17 cellular contexts compared by ENCODE assay signal in the genomic region with DNA sequence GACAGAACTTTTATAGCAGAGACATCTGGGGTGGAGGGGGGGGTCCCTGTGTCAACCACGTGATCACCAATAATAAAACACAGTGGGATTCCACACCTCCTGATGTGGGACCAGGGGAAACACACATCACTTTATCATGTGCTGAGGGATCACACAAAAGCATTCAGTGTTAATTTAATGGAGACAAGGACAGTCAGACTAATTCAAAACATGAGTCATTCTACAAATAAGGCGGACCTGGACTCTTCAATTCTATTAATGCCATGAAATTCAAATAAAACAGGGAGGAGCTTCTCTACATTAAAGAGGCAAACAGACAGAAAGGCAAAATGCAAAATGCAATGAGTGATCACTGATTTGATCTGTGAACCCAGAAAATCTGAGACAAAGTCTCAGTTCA.
DNase-seq lines count a peak whose midpoint lies in the region; ATAC-seq, FAIRE-seq and TF ChIP-seq lines count a peak whose summit lies in the region.
"Had no signal": no experiment of that assay in that cellular context is flagged by ENCODE, and none has a peak within 500 bp of the region (broad histone marks: within the 10 kb centered on the region; RNA-seq: fewer than 3 reads in every experiment).

No MANE protein-coding gene starts in this region.

- no peak overlapping the region for H4K8ac ChIP-seq in H1 (ENCODE audit: extremely low read depth, insufficient read depth, low read length)

- FAIRE-seq in H1 (lab: Jason Lieb, UNC): no peak

- H2BK120ac ChIP-seq in H1 (replicated peaks; ENCODE audit: low read depth, low read length): no peak overlapping the region

- H3K27me3 ChIP-seq in H1 (replicated peaks in 1 of 4; ENCODE audit: control insufficient read depth in 3 of 4, extremely low read depth in 1 of 4, insufficient read depth in 3 of 4, low read length in 3 of 4): no peaks in the 10 kb centered on the region; a peak in 1 of 7 replicates

- no peak overlapping the region for H3K4me3 Mint-ChIP-seq in stimulated activated naive B cell treated with anti-CD40 and anti-IgM and Interleukin-4, amounts not matched to agents 10 μg/mL and 1 μg/mL and 100 μg/mL, for 72 hours
- H3K4me3 Mint-ChIP-seq: CD8-positive, alpha-beta memory T cell; H9 had no signal

- no peak overlapping the region for H2AK5ac ChIP-seq in H1 (ENCODE audit: low read depth, low read length)

- no peaks in the 10 kb centered on the region; the same call in 1 of the 2 replicates for H3K23me2 ChIP-seq in H1 (ENCODE audit: low read depth, low read length)

- H3K4me1 ChIP-seq in H1 (replicated peaks in 1 of 4; ENCODE audit: control insufficient read depth in 3 of 4, insufficient read depth in 4 of 4, low read length in 3 of 4): no peaks in the 10 kb centered on the region

- CTCF ChIA-PET in H1 (lab: Charles Lee; ENCODE audit: partially characterized antibody): interaction anchor here (1.1 to 1.8 kb wide), 3 partner anchors 10 to 44 kb away, joined by 3 to 8 read pairs (median 3); no protein-coding TSS in a partner anchor

- H2BK5ac ChIP-seq in H1 (ENCODE audit: low read depth, low read length): no peak overlapping the region

- H3K36me3 Mint-ChIP-seq in stimulated activated naive B cell treated with anti-CD40 and anti-IgM and Interleukin-4, amounts not matched to agents 10 μg/mL and 1 μg/mL and 100 μg/mL, for 72 hours: peaks cover 0 to 1% of the 10 kb centered on the region in 2 donors
- H3K36me3 Mint-ChIP-seq: CD8-positive, alpha-beta memory T cell had no signal

- H4K5ac ChIP-seq in H1 (ENCODE audit: insufficient read length, low read depth, low read length): no peak overlapping the region

- no peak overlapping the region for H3K14ac ChIP-seq in H1 (ENCODE audit: insufficient read length)

- no peak overlapping the region for H3K23ac ChIP-seq in H1 (ENCODE audit: insufficient read length)

- no peaks in the 10 kb centered on the region for H4K20me1 ChIP-seq in H1 (replicated peaks in 1 of 2; ENCODE audit: control insufficient read depth in 1 of 2, insufficient read depth in 2 of 2, low read length in 2 of 2)

- H3K9ac ChIP-seq in H1 (replicated peaks in 1 of 4; ENCODE audit: extremely low read depth in 1 of 4, low read depth in 3 of 4, low read length in 3 of 4): no peak overlapping the region

- no peak overlapping the region for H3K27ac ChIP-seq in H1 (ENCODE audit: low read depth, low read length)
- H3K27ac ChIP-seq: 22Rv1, HL-60, SK-N-MC had no signal

- H3K18ac ChIP-seq in H1 (ENCODE audit: extremely low read depth, low read length): no peak overlapping the region

- no peaks in the 10 kb centered on the region for H3K79me2 ChIP-seq in H1 (ENCODE audit: control insufficient read depth in 1 of 2, insufficient read depth in 2 of 2, low read length in 2 of 2)

- no peak overlapping the region for H3K4ac ChIP-seq in H1 (replicated peaks; ENCODE audit: insufficient read length, low read depth, low read length)

- peaks cover 0 to 3% of the 10 kb centered on the region in 2 donors for H3K9me3 Mint-ChIP-seq in stimulated activated naive B cell treated with anti-CD40 and anti-IgM and Interleukin-4, amounts not matched to agents 10 μg/mL and 1 μg/mL and 100 μg/mL, for 72 hours
- H3K9me3 Mint-ChIP-seq: CD8-positive, alpha-beta memory T cell had no signal

- WGBS in H1 (ENCODE audit: extremely low coverage in 1 of 2, insufficient coverage in 1 of 2, insufficient read length in 1 of 2, insufficient replicate concordance in 2 of 2, low coverage in 1 of 2, low lambda C conversion rate in 2 of 2, missing lambda C conversion rate in 1 of 2), 2 experiments: 88% methylated on average over 2 of the region's 2 CpGs; no CpG with 5 or more reads in 1 of the 2 experiments

- no peak for TF ChIP-seq CTCF in H1 (IDR thresholded peaks at IDR 0.05; ENCODE audit: control extremely low read depth in 1 of 3, insufficient read depth in 1 of 3, low read depth in 1 of 3, low read length in 3 of 3)

- H2AFZ ChIP-seq in H1 (ENCODE audit: low read length): peak overlapping the region; percentile 58; the same call in 1 of the 2 replicates

- no peak overlapping the region for H3K4me2 ChIP-seq in H1 (ENCODE audit: insufficient read depth in 1 of 2, low read depth in 2 of 2, low read length in 2 of 2)

- POLR2A ChIA-PET in H1 (lab: Charles Lee; ENCODE audit: partially characterized antibody): no interaction called here

- H3K79me1 ChIP-seq in H1 (ENCODE audit: low read depth, low read length): no peaks in the 10 kb centered on the region

- no peak for TF ChIP-seq EP300 in H1 (IDR thresholded peaks at IDR 0.05; ENCODE audit: borderline replicate concordance in 1 of 2, low read depth in 2 of 2, low read length in 2 of 2)

- no peaks in the 10 kb centered on the region for H3K36me3 ChIP-seq in H1 (ENCODE audit: control insufficient read depth in 2 of 4, insufficient read depth in 4 of 4, low read length in 3 of 4)

- H3K4me3 ChIP-seq in H1 (ENCODE audit: extremely low read depth in 1 of 4, insufficient read depth in 2 of 4, low read depth in 3 of 4, low read length in 4 of 4): no peak overlapping the region
- H3K4me3 ChIP-seq: SK-N-MC had no signal

- H3K9me3 ChIP-seq in H1 (ENCODE audit: insufficient read depth in 2 of 2, low read depth in 1 of 2, low read length in 1 of 2): no peaks in the 10 kb centered on the region; a peak in 1 of 4 replicates

- H3K27ac Mint-ChIP-seq in stimulated activated naive B cell treated with anti-CD40 and anti-IgM and Interleukin-4, amounts not matched to agents 10 μg/mL and 1 μg/mL and 100 μg/mL, for 72 hours: peak overlapping the region; percentile 53
- H3K27ac Mint-ChIP-seq: CD8-positive, alpha-beta memory T cell; H9 had no signal

- DNase-seq in DMS153 (lab: John Stamatoyannopoulos, UW) (peak; percentile 41), DMS153 treated with DMSO at 0.1 percent for 48 hours (lab: John Stamatoyannopoulos, UW; ENCODE audit: unreplicated experiment) (no peak), NCI-H748 (lab: John Stamatoyannopoulos, UW; ENCODE audit: unreplicated experiment) (peak; percentile 87), H1 (ENCODE audit: low read depth in 1 of 2, low spot score in 2 of 2) (no peak), T-helper 9 cell (no peak), globus pallidus (ENCODE audit: low spot score) (no peak)
- no peak for DNase-seq in stimulated activated naive B cell treated with anti-CD40 and anti-IgM and Interleukin-4, amounts not matched to agents 10 μg/mL and 1 μg/mL and 100 μg/mL, for 72 hours
- DNase-seq: CD8-positive, alpha-beta memory T cell; H9; KBM-7; NCI-H1417 treated with DMSO at 0.1 percent for 48 hours; NCI-H2081 treated with DMSO at 0.1 percent for 48 hours; NCI-H524 treated with DMSO at 0.1 percent for 48 hours had no signal

- H2BK12ac ChIP-seq in H1 (ENCODE audit: low read depth, low read length): no peak overlapping the region

- no peak overlapping the region for H2BK20ac ChIP-seq in H1 (ENCODE audit: low read length)

- no peak overlapping the region for H3K56ac ChIP-seq in H1 (replicated peaks; ENCODE audit: insufficient read length, low read depth, low read length)

- no peak overlapping the region for H4K91ac ChIP-seq in H1 (replicated peaks; ENCODE audit: insufficient read length, low read length)

- ATAC-seq in stimulated activated naive B cell treated with anti-CD40 and anti-IgM and Interleukin-4, amounts not matched to agents 10 μg/mL and 1 μg/mL and 100 μg/mL, for 72 hours (replicated peaks): no peak
- ATAC-seq in GM18498 (IDR thresholded peaks at IDR 0.05; ENCODE audit: unreplicated experiment): no peak

- peaks cover 19 to 34% of the 10 kb centered on the region in 2 donors for H3K27me3 Mint-ChIP-seq in stimulated activated naive B cell treated with anti-CD40 and anti-IgM and Interleukin-4, amounts not matched to agents 10 μg/mL and 1 μg/mL and 100 μg/mL, for 72 hours

- peaks cover 12 to 21% of the 10 kb centered on the region in 2 donors for H3K4me1 Mint-ChIP-seq in stimulated activated naive B cell treated with anti-CD40 and anti-IgM and Interleukin-4, amounts not matched to agents 10 μg/mL and 1 μg/mL and 100 μg/mL, for 72 hours
- H3K4me1 Mint-ChIP-seq: CD8-positive, alpha-beta memory T cell had no signal

- H2BK15ac ChIP-seq in H1 (ENCODE audit: low read length): no peak overlapping the region

- TF ChIP-seq POLR2A in H1 (IDR thresholded peaks at IDR 0.05; ENCODE audit: control extremely low read depth in 1 of 2, low read depth in 2 of 2, low read length in 2 of 2): no peak

- TF ChIP-seq RAD21 in H1 (IDR thresholded peaks at IDR 0.05 in 1 of 2, conservative IDR thresholded peaks at IDR 0.05 in 1 of 2; ENCODE audit: low read depth in 2 of 2, low read length in 2 of 2): no peak

TF ChIP-seq in H1, 55 proteins besides CTCF, POLR2A, EP300 and RAD21:
- no peak for TF ChIP-seq JUND (IDR thresholded peaks at IDR 0.05; ENCODE audit: low read length)

Comparison
In these comparisons a context has a peak if more than half of its experiments do, and no peak if none do; other contexts are left out.
1. DNase-seq: peak in DMS153 (single experiment) and NCI-H748 (single experiment); none in DMS153 treated with DMSO at 0.1 percent for 48 hours (single experiment), H1 (0 of 2), stimulated activated naive B cell treated with anti-CD40 and anti-IgM and Interleukin-4, amounts not matched to agents 10 μg/mL and 1 μg/mL and 100 μg/mL, for 72 hours (single experiment), T-helper 9 cell (single experiment) and globus pallidus (single experiment).